ENCODE assay signal across 8 cellular contexts in genomic region chr15:67137951-67138935, GRCh38.
DNase-seq lines count a peak whose midpoint lies in the region; ATAC-seq, FAIRE-seq and TF ChIP-seq lines count a peak whose summit lies in the region.

No MANE protein-coding gene starts in this region.

- peak; percentile 23 for FAIRE-seq in TTC549 (lab: Jason Lieb, UNC)

- H3K27ac ChIP-seq in psoas muscle: peak overlapping the region; percentile 87

- TF ChIP-seq CTCF in fibroblast of villous mesenchyme (IDR thresholded peaks at IDR 0.05; ENCODE audit: insufficient read depth, low read depth, low read length) (no peak), psoas muscle (IDR thresholded peaks at IDR 0.05) (no peak), glutamatergic neuron (IDR thresholded peaks at IDR 0.05; ENCODE audit: partially characterized antibody, unreplicated experiment) (no peak)

- no peaks in the 10 kb centered on the region for H3K9me3 Mint-ChIP-seq in glutamatergic neuron (ENCODE audit: unreplicated experiment)

- H3K36me3 Mint-ChIP-seq in glutamatergic neuron (ENCODE audit: unreplicated experiment): no peaks in the 10 kb centered on the region

- DNase-seq in fibroblast of villous mesenchyme (ENCODE audit: low read depth) (peak; percentile 58), psoas muscle (no peak), glutamatergic neuron (no peak), NCI-H1930 (lab: John Stamatoyannopoulos, UW) (no peak)
- DNase-seq in activated CD8-positive, alpha-beta memory T cell treated with anti-CD3 and anti-CD28 coated beads, Interleukin-2, amount 50 U/mL, for 48 hours: no peak

- ATAC-seq in psoas muscle (no peak), HG02588 (IDR thresholded peaks at IDR 0.05; ENCODE audit: unreplicated experiment) (no peak)

- H3K4me1 Mint-ChIP-seq in glutamatergic neuron (ENCODE audit: low read depth, unreplicated experiment): peaks cover 24% of the 10 kb centered on the region

- 42 to 53% (median 47%) methylated on average over 17 of the region's 17 CpGs for WGBS in psoas muscle, 3 donors

- no peak overlapping the region for H3K4me3 Mint-ChIP-seq in glutamatergic neuron (ENCODE audit: unreplicated experiment)

- H3K4me1 ChIP-seq in psoas muscle: peaks cover 97% of the 10 kb centered on the region

- H3K27me3 ChIP-seq in psoas muscle (ENCODE audit: insufficient read depth in 3 of 3, low read length in 2 of 3): no peaks in the 10 kb centered on the region

- H3K27ac Mint-ChIP-seq in glutamatergic neuron (ENCODE audit: unreplicated experiment): no peak overlapping the region

- intact Hi-C loops in psoas muscle (cut with DNase I): no loop called here

- H3K4me3 ChIP-seq in GM08714 (ENCODE audit: low read length): peak overlapping the region; percentile 24; the same call in 1 of the 2 replicates
- H3K4me3 ChIP-seq in fibroblast of villous mesenchyme (ENCODE audit: low read depth, low read length): peak overlapping the region; percentile 44
- peak overlapping the region; percentile 23 for H3K4me3 ChIP-seq in psoas muscle

- H3K27me3 Mint-ChIP-seq in glutamatergic neuron (ENCODE audit: unreplicated experiment): peaks cover 2% of the 10 kb centered on the region

- H3K9me3 ChIP-seq in psoas muscle: no peaks in the 10 kb centered on the region

- H3K36me3 ChIP-seq in psoas muscle (ENCODE audit: insufficient read depth in 1 of 2, low read depth in 1 of 2): no peaks in the 10 kb centered on the region
